12 cellular contexts compared by ENCODE assay signal in the genomic region with DNA sequence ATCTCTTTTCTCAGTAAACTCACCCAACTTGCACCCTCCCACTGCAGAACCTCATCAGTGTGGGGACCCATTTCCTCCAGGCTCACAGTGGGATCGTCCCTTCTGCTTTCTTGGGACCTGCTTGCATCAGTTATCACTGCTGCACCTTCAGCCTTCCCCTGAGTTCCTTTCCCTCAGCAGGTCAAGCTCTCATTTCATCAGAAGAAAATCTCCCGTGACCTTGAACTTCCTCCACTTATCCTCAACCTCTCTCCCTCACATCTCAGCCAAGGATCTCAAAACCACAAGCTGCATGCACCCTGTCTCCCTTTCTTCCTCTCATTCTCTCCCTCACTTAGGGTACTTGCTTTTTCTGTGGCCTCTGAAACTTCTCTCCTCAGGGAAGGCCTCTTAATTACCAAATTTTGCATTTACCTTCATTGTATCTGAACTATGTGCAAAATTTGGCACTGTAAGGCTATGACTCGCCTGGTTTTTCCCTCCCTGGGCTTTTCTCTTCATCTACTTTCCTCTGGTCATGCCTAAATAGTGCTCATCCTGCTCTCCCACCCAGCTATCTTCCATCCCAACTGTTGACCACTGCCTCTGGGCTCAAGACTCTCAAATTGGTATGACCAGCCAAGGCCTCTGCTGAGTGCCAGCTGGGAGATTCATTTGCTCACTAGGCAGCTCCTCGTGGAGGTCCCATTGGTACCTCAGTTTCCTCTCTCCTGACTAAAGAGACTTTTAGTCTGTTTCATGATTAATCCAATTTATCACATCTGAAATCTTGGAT. TPM values are rescaled to one million over a fixed set of nuclear protein-coding genes. Genes with fewer than 3 reads are reported as not detected.
A peak's percentile ranks its signal among the peaks of the same experiment; 100 is the strongest.
DNase-seq lines count a peak whose midpoint lies in the region; ATAC-seq lines count a peak whose summit lies in the region.
"Had no signal": no experiment of that assay in that cellular context is flagged by ENCODE, and none has a peak within 500 bp of the region (broad histone marks: within the 10 kb centered on the region; RNA-seq: fewer than 3 reads in every experiment).

No MANE protein-coding gene starts in this region.

- no peak for DNase-seq in activated T-cell treated with anti-CD3 and anti-CD28 coated beads, Interleukin-2, amount 50 U/mL, for 4 hours
- DNase-seq in activated T-cell treated with anti-CD3 and anti-CD28 coated beads, Interleukin-2, amount 50 U/mL, for 1 hour: no peak
- DNase-seq in T-cell (peak in 1 of 34 experiments; percentile 5), HK-2 (ENCODE audit: unreplicated experiment) (no peak), NCI-H748 (lab: John Stamatoyannopoulos, UW; ENCODE audit: unreplicated experiment) (no peak)
- DNase-seq in central memory CD4-positive, alpha-beta T cell: no peak
- DNase-seq: effector CD4-positive, alpha-beta T cell; NCI-H1092; WERI-Rb-1 had no signal

- peak overlapping the region; percentile 31 to 41 for H3K27ac Mint-ChIP-seq in T-cell
- peak overlapping the region; percentile 37 for H3K27ac Mint-ChIP-seq in dendritic cell treated with granulocyte-macrophage colony-stimulating factor and Interleukin-4, amounts not matched to agents 40 ng/mL and 50 ng/mL, for 4 days

- H3K4me3 ChIP-seq in skeletal muscle satellite cell (ENCODE audit: low read length): no peak overlapping the region

- H3K27me3 Mint-ChIP-seq in activated T-cell treated with anti-CD3 and anti-CD28 coated beads, Interleukin-2, amount 50 U/mL, for 4 hours (ENCODE audit: low read depth): no peaks in the 10 kb centered on the region
- no peaks in the 10 kb centered on the region for H3K27me3 Mint-ChIP-seq in T-cell
- H3K27me3 Mint-ChIP-seq in dendritic cell treated with granulocyte-macrophage colony-stimulating factor and Interleukin-4, amounts not matched to agents 40 ng/mL and 50 ng/mL, for 4 days: no peaks in the 10 kb centered on the region

- H3K4me3 Mint-ChIP-seq in activated T-cell treated with anti-CD3 and anti-CD28 coated beads, Interleukin-2, amount 50 U/mL, for 4 hours: peak overlapping the region; percentile 91
- H3K4me3 Mint-ChIP-seq in T-cell: peak overlapping the region; percentile 13 to 98 (median 32)
- H3K4me3 Mint-ChIP-seq in dendritic cell treated with granulocyte-macrophage colony-stimulating factor and Interleukin-4, amounts not matched to agents 40 ng/mL and 50 ng/mL, for 4 days: no peak overlapping the region

- H3K36me3 ChIP-seq in skeletal muscle satellite cell (ENCODE audit: insufficient read depth, low read length): peaks cover 23% of the 10 kb centered on the region

- CTCF ChIA-PET in T-cell (lab: Charles Lee): no interaction called here

- H3K27me3 ChIP-seq in skeletal muscle satellite cell (ENCODE audit: control insufficient read depth, insufficient read depth, low read length): no peaks in the 10 kb centered on the region

- no peaks in the 10 kb centered on the region for H3K9me3 ChIP-seq in skeletal muscle satellite cell (replicated peaks; ENCODE audit: low read length)

- H3K9me3 Mint-ChIP-seq in activated T-cell treated with anti-CD3 and anti-CD28 coated beads, Interleukin-2, amount 50 U/mL, for 4 hours: no peaks in the 10 kb centered on the region
- H3K9me3 Mint-ChIP-seq in T-cell: no peaks in the 10 kb centered on the region
- H3K9me3 Mint-ChIP-seq in dendritic cell treated with granulocyte-macrophage colony-stimulating factor and Interleukin-4, amounts not matched to agents 40 ng/mL and 50 ng/mL, for 4 days: no peaks in the 10 kb centered on the region

- POLR2A ChIA-PET in T-cell (lab: Charles Lee): interaction anchor here in 1 of 2 donors (0.7 kb wide), 1 partner anchor 13 kb away, joined by 8 read pairs; no protein-coding TSS in a partner anchor

- intact Hi-C loops in dendritic cell treated with granulocyte-macrophage colony-stimulating factor and Interleukin-4, amounts not matched to agents 40 ng/mL and 50 ng/mL, for 4 days (cut with micrococcal nuclease): no loop called here

- peak overlapping the region; percentile 8 for H3K9ac ChIP-seq in skeletal muscle satellite cell (ENCODE audit: low read depth, low read length)
- H3K9ac ChIP-seq: parathyroid adenoma had no signal

- peaks cover 30% of the 10 kb centered on the region for H3K4me1 ChIP-seq in skeletal muscle satellite cell (ENCODE audit: control insufficient read depth, insufficient read depth, low read length)
- H3K4me1 ChIP-seq: parathyroid adenoma had no signal

- H3K36me3 Mint-ChIP-seq in activated T-cell treated with anti-CD3 and anti-CD28 coated beads, Interleukin-2, amount 50 U/mL, for 4 hours (ENCODE audit: insufficient read depth): no peaks in the 10 kb centered on the region
- H3K36me3 Mint-ChIP-seq in T-cell: peaks cover 7% of the 10 kb centered on the region
- H3K36me3 Mint-ChIP-seq in dendritic cell treated with granulocyte-macrophage colony-stimulating factor and Interleukin-4, amounts not matched to agents 40 ng/mL and 50 ng/mL, for 4 days (ENCODE audit: low read depth): peaks cover 43% of the 10 kb centered on the region

- H3K4me2 ChIP-seq in skeletal muscle satellite cell (ENCODE audit: low read length): no peak overlapping the region

- peaks cover 46% of the 10 kb centered on the region for H3K4me1 Mint-ChIP-seq in activated T-cell treated with anti-CD3 and anti-CD28 coated beads, Interleukin-2, amount 50 U/mL, for 4 hours (ENCODE audit: low read depth)
- H3K4me1 Mint-ChIP-seq in T-cell: peaks cover 45 to 57% (median 53%) of the 10 kb centered on the region in 3 donors
- H3K4me1 Mint-ChIP-seq in dendritic cell treated with granulocyte-macrophage colony-stimulating factor and Interleukin-4, amounts not matched to agents 40 ng/mL and 50 ng/mL, for 4 days (ENCODE audit: low read depth): peaks cover 46% of the 10 kb centered on the region

- no peak for ATAC-seq in activated T-cell treated with anti-CD3 and anti-CD28 coated beads, Interleukin-2, amount 50 U/mL, for 4 hours
- ATAC-seq in T-cell (replicated peaks in 1 of 4): no peak

RNA-seq across cellular contexts. Expression of gene RCE1, which starts 2.7 kb away (rescaled TPM):
- total RNA-seq in activated T-cell treated with anti-CD3 and anti-CD28 coated beads, Interleukin-2, amount 50 U/mL, for 4 hours: 10 to 100 TPM; 42.7 to 45.0 (median 43.5) TPM
- 10 to 100 TPM; 27.2 to 42.9 (median 34.1) TPM for total RNA-seq in T-cell
- total RNA-seq in skeletal muscle satellite cell (2012; rRNA removed): 12.7 and 18.1 TPM in 2 replicates

RNA-seq across cellular contexts. Expression of gene LRFN4, which starts 16.4 kb away (rescaled TPM):
- 10 to 100 TPM; 26.7 to 39.9 (median 28.8) TPM for total RNA-seq in activated T-cell treated with anti-CD3 and anti-CD28 coated beads, Interleukin-2, amount 50 U/mL, for 4 hours
- total RNA-seq in T-cell: 10 to 100 TPM in 1 of 5 donors, 1 to 10 TPM in 4; 1.5 to 12.9 (median 6.7) TPM
- total RNA-seq in skeletal muscle satellite cell (2012; rRNA removed): 22.8 and 36.7 TPM in 2 replicates
